1 cellular context compared by ENCODE assay signal in the genomic region with DNA sequence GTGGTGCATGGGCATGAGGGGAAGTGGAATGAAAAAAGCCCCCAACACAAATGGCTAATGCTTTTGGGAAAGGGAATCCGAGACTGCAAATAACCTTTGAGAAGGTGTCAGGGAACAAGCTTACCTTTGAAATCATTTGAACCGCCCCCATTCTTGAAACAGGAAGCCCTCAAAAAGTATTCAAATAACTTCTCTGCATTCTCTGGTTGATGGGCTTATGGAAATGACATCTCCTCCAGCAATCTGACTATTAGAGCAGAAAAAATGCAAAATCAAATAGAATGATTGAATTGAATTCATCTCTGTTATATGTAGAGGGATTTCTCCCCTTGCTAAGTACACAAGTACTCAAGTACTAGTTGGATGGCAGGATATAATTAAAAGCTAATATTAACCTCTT.
TF ChIP-seq lines count a peak whose summit lies in the region.

No MANE protein-coding gene starts in this region.

TF ChIP-seq in IMR-90, 13 proteins besides CTCF, POLR2A, EP300 and RAD21 (continued from another document):
- TF ChIP-seq, protein P1, sequence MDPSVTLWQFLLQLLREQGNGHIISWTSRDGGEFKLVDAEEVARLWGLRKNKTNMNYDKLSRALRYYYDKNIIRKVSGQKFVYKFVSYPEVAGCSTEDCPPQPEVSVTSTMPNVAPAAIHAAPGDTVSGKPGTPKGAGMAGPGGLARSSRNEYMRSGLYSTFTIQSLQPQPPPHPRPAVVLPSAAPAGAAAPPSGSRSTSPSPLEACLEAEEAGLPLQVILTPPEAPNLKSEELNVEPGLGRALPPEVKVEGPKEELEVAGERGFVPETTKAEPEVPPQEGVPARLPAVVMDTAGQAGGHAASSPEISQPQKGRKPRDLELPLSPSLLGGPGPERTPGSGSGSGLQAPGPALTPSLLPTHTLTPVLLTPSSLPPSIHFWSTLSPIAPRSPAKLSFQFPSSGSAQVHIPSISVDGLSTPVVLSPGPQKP (IDR thresholded peaks at IDR 0.05; ENCODE audit: borderline replicate concordance, low read depth, low read length) = no peak
- TF ChIP-seq SMC3 (IDR thresholded peaks at IDR 0.05; ENCODE audit: low read depth, low read length) (no peak), FOS (IDR thresholded peaks at IDR 0.05; ENCODE audit: low read depth, low read length) (no peak), RCOR1 (IDR thresholded peaks at IDR 0.05; ENCODE audit: insufficient replicate concordance, low read length) (no peak), BHLHE40 (IDR thresholded peaks at IDR 0.05; ENCODE audit: low read depth, low read length) (no peak), RFX5 (IDR thresholded peaks at IDR 0.05; ENCODE audit: low read depth, low read length) (no peak), MAZ (IDR thresholded peaks at IDR 0.05; ENCODE audit: borderline replicate concordance, low read depth, low read length) (no peak)
TF ChIP-seq in IMR-90: peak in this region for 0.
